ENCODE assay signal across 14 cellular contexts in the genomic region with DNA sequence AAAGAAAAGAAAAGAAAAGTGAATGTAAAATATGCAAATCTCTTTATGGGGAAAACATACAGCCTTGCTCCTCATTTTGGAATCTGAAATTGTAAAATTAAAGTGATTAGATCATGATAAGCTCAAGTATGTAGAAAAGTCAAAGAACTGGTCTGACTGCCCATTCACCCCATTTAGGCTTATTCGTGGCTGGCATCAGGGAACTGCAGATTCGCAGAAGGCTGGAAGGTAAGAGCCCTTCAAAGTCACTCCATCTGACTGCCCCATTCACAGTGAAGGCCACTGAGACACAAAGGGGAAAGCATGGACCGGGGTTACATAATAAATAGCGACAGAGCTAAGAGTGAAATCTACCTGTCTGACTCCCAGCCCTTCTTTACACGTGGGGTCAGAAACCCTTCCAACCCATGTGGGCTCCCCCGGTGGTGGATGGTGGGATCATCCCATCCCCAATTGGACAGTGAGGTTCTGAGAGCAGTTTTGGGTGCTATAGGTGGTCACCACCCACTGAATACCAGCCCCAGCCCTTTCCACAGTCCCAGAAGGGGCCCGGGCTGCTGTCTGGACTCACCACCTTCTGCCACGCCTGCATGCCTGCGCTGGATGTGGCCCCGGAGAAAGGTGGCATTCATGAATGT. TPM values are rescaled to one million over a fixed set of nuclear protein-coding genes. Genes with fewer than 3 reads are reported as not detected.
DNase-seq lines count a peak whose midpoint lies in the region; ATAC-seq and TF ChIP-seq lines count a peak whose summit lies in the region.
"Had no signal": no experiment of that assay in that cellular context is flagged by ENCODE, and none has a peak within 500 bp of the region (broad histone marks: within the 10 kb centered on the region; RNA-seq: fewer than 3 reads in every experiment).

No MANE protein-coding gene starts in this region.

- no peak overlapping the region for H3K27ac Mint-ChIP-seq in activated naive CD8-positive, alpha-beta T cell treated with anti-CD3 and anti-CD28 coated beads, Interleukin-2, amount 50 U/mL, for 24 hours
- H3K27ac Mint-ChIP-seq in activated naive CD8-positive, alpha-beta T cell treated with anti-CD3 and anti-CD28 coated beads for 36 hours: no peak overlapping the region
- H3K27ac Mint-ChIP-seq in endodermal cell: no peak overlapping the region
- H3K27ac Mint-ChIP-seq in stimulated activated naive B cell treated with anti-CD40 and anti-IgM and Interleukin-4, amounts not matched to agents 10 μg/mL and 1 μg/mL and 100 μg/mL, for 72 hours: no peak overlapping the region
- H3K27ac Mint-ChIP-seq: dendritic cell treated with granulocyte-macrophage colony-stimulating factor and Interleukin-4, amounts not matched to agents 40 ng/mL and 50 ng/mL, for 4 days had no signal

- no peaks in the 10 kb centered on the region for H3K36me3 Mint-ChIP-seq in activated naive CD8-positive, alpha-beta T cell treated with anti-CD3 and anti-CD28 coated beads, Interleukin-2, amount 50 U/mL, for 24 hours (ENCODE audit: low read depth)
- no peaks in the 10 kb centered on the region for H3K36me3 Mint-ChIP-seq in activated naive CD8-positive, alpha-beta T cell treated with anti-CD3 and anti-CD28 coated beads for 36 hours
- peaks cover 56% of the 10 kb centered on the region for H3K36me3 Mint-ChIP-seq in endodermal cell (ENCODE audit: low read depth)
- no peaks in the 10 kb centered on the region for H3K36me3 Mint-ChIP-seq in stimulated activated naive B cell treated with anti-CD40 and anti-IgM and Interleukin-4, amounts not matched to agents 10 μg/mL and 1 μg/mL and 100 μg/mL, for 72 hours

- H3K4me1 ChIP-seq in endodermal cell (ENCODE audit: control insufficient read depth, insufficient read depth, low read length): no peaks in the 10 kb centered on the region

- no peak overlapping the region for H3K4me3 ChIP-seq in HL-60 (replicated peaks; ENCODE audit: insufficient read depth, low read length)
- H3K4me3 ChIP-seq in endodermal cell (ENCODE audit: low read length): no peak overlapping the region

- H3K27me3 ChIP-seq in HL-60 (ENCODE audit: insufficient read depth, poor library complexity, severe bottlenecking) (no peaks in the 10 kb centered on the region), endodermal cell (ENCODE audit: control insufficient read depth, insufficient read depth, low read length, poor library complexity, severe bottlenecking) (no peaks in the 10 kb centered on the region)

- H3K27ac ChIP-seq in HL-60 (replicated peaks): no peak overlapping the region
- H3K27ac ChIP-seq in endodermal cell (ENCODE audit: low read depth, low read length): no peak overlapping the region

- no peaks in the 10 kb centered on the region for H3K9me3 Mint-ChIP-seq in activated naive CD8-positive, alpha-beta T cell treated with anti-CD3 and anti-CD28 coated beads, Interleukin-2, amount 50 U/mL, for 24 hours
- H3K9me3 Mint-ChIP-seq in activated naive CD8-positive, alpha-beta T cell treated with anti-CD3 and anti-CD28 coated beads for 36 hours: no peaks in the 10 kb centered on the region
- peaks cover 7% of the 10 kb centered on the region for H3K9me3 Mint-ChIP-seq in endodermal cell
- H3K9me3 Mint-ChIP-seq in stimulated activated naive B cell treated with anti-CD40 and anti-IgM and Interleukin-4, amounts not matched to agents 10 μg/mL and 1 μg/mL and 100 μg/mL, for 72 hours: peaks cover 0 to 7% of the 10 kb centered on the region in 2 donors
- H3K9me3 Mint-ChIP-seq: dendritic cell treated with granulocyte-macrophage colony-stimulating factor and Interleukin-4, amounts not matched to agents 40 ng/mL and 50 ng/mL, for 4 days had no signal

- H3K36me3 ChIP-seq in endodermal cell (ENCODE audit: control insufficient read depth, insufficient read depth, low read length): peaks cover 89% of the 10 kb centered on the region

- WGBS in endodermal cell (ENCODE audit: insufficient coverage in 1 of 2, insufficient read length in 1 of 2), 2 experiments: 78 to 91% methylated on average over 3 to 10 of the region's 10 CpGs

- H3K4me3 Mint-ChIP-seq in activated naive CD8-positive, alpha-beta T cell treated with anti-CD3 and anti-CD28 coated beads, Interleukin-2, amount 50 U/mL, for 24 hours: no peak overlapping the region
- H3K4me3 Mint-ChIP-seq in activated naive CD8-positive, alpha-beta T cell treated with anti-CD3 and anti-CD28 coated beads for 36 hours: no peak overlapping the region
- H3K4me3 Mint-ChIP-seq in endodermal cell: no peak overlapping the region
- H3K4me3 Mint-ChIP-seq in stimulated activated naive B cell treated with anti-CD40 and anti-IgM and Interleukin-4, amounts not matched to agents 10 μg/mL and 1 μg/mL and 100 μg/mL, for 72 hours: no peak overlapping the region
- H3K4me3 Mint-ChIP-seq: dendritic cell treated with granulocyte-macrophage colony-stimulating factor and Interleukin-4, amounts not matched to agents 40 ng/mL and 50 ng/mL, for 4 days had no signal

- no peak for ATAC-seq in activated naive CD8-positive, alpha-beta T cell treated with anti-CD3 and anti-CD28 coated beads, Interleukin-2, amount 50 U/mL, for 24 hours
- peak; percentile 62 to 71 for ATAC-seq in stimulated activated naive B cell treated with anti-CD40 and anti-IgM and Interleukin-4, amounts not matched to agents 10 μg/mL and 1 μg/mL and 100 μg/mL, for 72 hours (replicated peaks)

- H3K9me3 ChIP-seq in endodermal cell (ENCODE audit: control insufficient read depth, low read length): peaks cover 26% of the 10 kb centered on the region

- no peaks in the 10 kb centered on the region for H3K4me1 Mint-ChIP-seq in activated naive CD8-positive, alpha-beta T cell treated with anti-CD3 and anti-CD28 coated beads, Interleukin-2, amount 50 U/mL, for 24 hours
- peaks cover 3% of the 10 kb centered on the region for H3K4me1 Mint-ChIP-seq in activated naive CD8-positive, alpha-beta T cell treated with anti-CD3 and anti-CD28 coated beads for 36 hours
- H3K4me1 Mint-ChIP-seq in endodermal cell: peaks cover 5% of the 10 kb centered on the region
- peaks cover 0 to 2% of the 10 kb centered on the region in 2 donors for H3K4me1 Mint-ChIP-seq in stimulated activated naive B cell treated with anti-CD40 and anti-IgM and Interleukin-4, amounts not matched to agents 10 μg/mL and 1 μg/mL and 100 μg/mL, for 72 hours

- DNase-seq in activated naive CD8-positive, alpha-beta T cell treated with anti-CD3 and anti-CD28 coated beads, Interleukin-2, amount 50 U/mL, for 24 hours: peak; percentile 25
- DNase-seq in activated naive CD8-positive, alpha-beta T cell treated with anti-CD3 and anti-CD28 coated beads for 36 hours: no peak
- no peak for DNase-seq in HL-60 (ENCODE audit: low read depth in 1 of 2, low spot score in 1 of 2)
- DNase-seq in endodermal cell: peak; percentile 87
- DNase-seq in stimulated activated naive B cell treated with anti-CD40 and anti-IgM and Interleukin-4, amounts not matched to agents 10 μg/mL and 1 μg/mL and 100 μg/mL, for 72 hours: no peak
- DNase-seq in GOT3 (lab: John Stamatoyannopoulos, UW): no peak
- no peak for DNase-seq in hypothalamus (lab: John Stamatoyannopoulos, UW)
- no peak for DNase-seq in NCI-H2081 (lab: John Stamatoyannopoulos, UW)
- DNase-seq: activated CD8-positive, alpha-beta memory T cell treated with anti-CD3 and anti-CD28 coated beads, Interleukin-2, amount 50 U/mL, for 4 hours; C1 segment of cervical spinal cord; KBM-7; RPMI8226 had no signal

- peaks cover 2% of the 10 kb centered on the region for H3K27me3 Mint-ChIP-seq in activated naive CD8-positive, alpha-beta T cell treated with anti-CD3 and anti-CD28 coated beads, Interleukin-2, amount 50 U/mL, for 24 hours
- H3K27me3 Mint-ChIP-seq in activated naive CD8-positive, alpha-beta T cell treated with anti-CD3 and anti-CD28 coated beads for 36 hours: peaks cover 6% of the 10 kb centered on the region
- no peaks in the 10 kb centered on the region for H3K27me3 Mint-ChIP-seq in endodermal cell (ENCODE audit: insufficient read depth)
- H3K27me3 Mint-ChIP-seq in stimulated activated naive B cell treated with anti-CD40 and anti-IgM and Interleukin-4, amounts not matched to agents 10 μg/mL and 1 μg/mL and 100 μg/mL, for 72 hours: peaks cover 16 to 19% of the 10 kb centered on the region in 2 donors
- H3K27me3 Mint-ChIP-seq: dendritic cell treated with granulocyte-macrophage colony-stimulating factor and Interleukin-4, amounts not matched to agents 40 ng/mL and 50 ng/mL, for 4 days had no signal

- TF ChIP-seq CTCF in HL-60 (IDR thresholded peaks at IDR 0.05; ENCODE audit: insufficient read depth, low read length) (peak; percentile 32), endodermal cell (conservative IDR thresholded peaks at IDR 0.05) (peak; percentile 76)

- no peak overlapping the region for H3K9ac ChIP-seq in endodermal cell (ENCODE audit: extremely low read depth, low read length, poor library complexity, severe bottlenecking)

RNA-seq across cellular contexts. Expression of a gene that starts 18.1 kb away (rescaled TPM):
- under 1 TPM; 0.22 to 0.29 TPM for total RNA-seq in activated naive CD8-positive, alpha-beta T cell treated with anti-CD3 and anti-CD28 coated beads for 36 hours
- total RNA-seq in endodermal cell: 10 to 100 TPM; 32.0 to 32.5 TPM
- polyA plus RNA-seq in endodermal cell (2013, experiment 1 of 2): 11.8 TPM
- polyA plus RNA-seq in endodermal cell (2013, experiment 2 of 2): 14.0 TPM

RNA-seq across cellular contexts. Expression of a gene that starts 34.9 kb away (rescaled TPM):
- total RNA-seq in activated naive CD8-positive, alpha-beta T cell treated with anti-CD3 and anti-CD28 coated beads for 36 hours: not detected
- total RNA-seq in endodermal cell: not detected
- polyA plus RNA-seq in endodermal cell (2013, experiment 1 of 2): not detected
- not detected for polyA plus RNA-seq in endodermal cell (2013, experiment 2 of 2)
- total RNA-seq: lower leg skin had no signal

Comparison
In these comparisons a context has a peak if more than half of its experiments do, and no peak if none do; other contexts are left out.
1. DNase-seq: peak in activated naive CD8-positive, alpha-beta T cell treated with anti-CD3 and anti-CD28 coated beads, Interleukin-2, amount 50 U/mL, for 24 hours (single experiment) and endodermal cell (single experiment); none in activated naive CD8-positive, alpha-beta T cell treated with anti-CD3 and anti-CD28 coated beads for 36 hours (single experiment), HL-60 (0 of 2), stimulated activated naive B cell treated with anti-CD40 and anti-IgM and Interleukin-4, amounts not matched to agents 10 μg/mL and 1 μg/mL and 100 μg/mL, for 72 hours (single experiment), GOT3 (single experiment), hypothalamus (0 of 51) and NCI-H2081 (0 of 2).
2. RNA of a gene that starts 18.1 kb away (total RNA-seq): 32.0 to 32.5 TPM in endodermal cell; 0.22 to 0.29 TPM in activated naive CD8-positive, alpha-beta T cell treated with anti-CD3 and anti-CD28 coated beads for 36 hours; every median in the first group is over 10 times any median in the second.